ENCODE assay signal across 12 cellular contexts in genomic region chr1:78678324-78678723, GRCh38. TPM values are rescaled to one million over a fixed set of nuclear protein-coding genes. Genes with fewer than 3 reads are reported as not detected.
DNase-seq lines count a peak whose midpoint lies in the region; ATAC-seq and FAIRE-seq lines count a peak whose summit lies in the region.
"Had no signal": no experiment of that assay in that cellular context is flagged by ENCODE, and none has a peak within 500 bp of the region (broad histone marks: within the 10 kb centered on the region; RNA-seq: fewer than 3 reads in every experiment).

No MANE protein-coding gene starts in this region.

- DNase-seq in GM18507 (ENCODE audit: extremely low spot score, insufficient read length, low read depth): no peak
- peak; percentile 60 for DNase-seq in OCI-M1 (lab: John Stamatoyannopoulos, UW)
- DNase-seq in kidney glomerular epithelial cell (lab: John Stamatoyannopoulos, UW): no peak
- DNase-seq in Right ventricle myocardium superior: no peak
- no peak for DNase-seq in NOMO-1 treated with DMSO at 0.1 percent for 48 hours (lab: John Stamatoyannopoulos, UW; ENCODE audit: unreplicated experiment)
- DNase-seq in NCI-H1436 (lab: John Stamatoyannopoulos, UW): no peak
- DNase-seq: dermis blood vessel endothelial cell, H9, NCI-H1930 had no signal

- FAIRE-seq in GM18507 (lab: Jason Lieb, UNC): peak; percentile 76

- intact Hi-C loops in Right ventricle myocardium superior (cut with DNase I): loop anchor here (10.0 kb wide), 1 partner anchor 534 kb away; no protein-coding TSS in a partner anchor

- ATAC-seq in GM19463 (IDR thresholded peaks at IDR 0.05; ENCODE audit: unreplicated experiment) (peak; percentile 81), HG03025 (IDR thresholded peaks at IDR 0.05; ENCODE audit: low FRiP score, unreplicated experiment) (peak; percentile 89), Right ventricle myocardium superior (ENCODE audit: poor library complexity) (no peak)

RNA-seq across cellular contexts. Expression of gene IFI44, which starts 28.7 kb away (rescaled TPM):
- 6.7 TPM for total RNA-seq in Right ventricle myocardium superior
- total RNA-seq: H9 had no signal

RNA-seq across cellular contexts. Expression of gene IFI44L, which starts 58.1 kb away (rescaled TPM):
- 3.3 TPM for total RNA-seq in Right ventricle myocardium superior
- total RNA-seq: H9, SK-MEL-5 had no signal
